8 cellular contexts compared by ENCODE assay signal in the genomic region with DNA sequence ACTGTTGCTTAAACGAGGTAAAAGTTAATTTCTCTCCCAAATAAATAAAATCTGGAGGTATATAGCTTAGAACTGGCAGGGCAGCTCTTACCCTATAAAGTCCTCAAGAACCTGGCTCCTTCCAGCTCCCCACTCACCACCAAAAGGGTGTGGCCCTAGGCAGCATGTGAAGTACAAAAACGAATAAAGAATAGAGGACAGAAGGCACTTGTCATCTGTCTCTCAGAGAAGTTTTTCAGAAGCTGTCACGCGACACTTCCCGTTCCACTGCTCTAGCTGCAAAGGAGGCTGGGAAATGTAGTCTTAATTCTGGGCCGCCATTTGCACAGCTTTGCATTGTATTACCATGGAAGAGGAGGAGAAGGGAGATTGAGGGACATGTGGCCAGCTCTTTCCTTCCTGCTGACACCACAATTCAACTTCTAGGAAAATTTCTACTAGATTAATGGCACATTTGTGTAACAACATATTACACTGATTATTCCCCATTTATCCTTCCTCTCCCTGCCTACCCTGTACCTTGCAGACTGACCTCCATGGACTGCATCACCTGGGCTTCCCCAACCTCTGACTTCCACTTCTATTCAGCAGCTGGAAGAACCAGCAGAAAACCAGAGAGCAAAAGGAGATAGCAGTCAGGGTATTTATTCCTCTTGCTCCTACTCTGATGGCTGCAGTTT.
A peak's percentile ranks its signal among the peaks of the same experiment; 100 is the strongest.
DNase-seq lines count a peak whose midpoint lies in the region; ATAC-seq and TF ChIP-seq lines count a peak whose summit lies in the region.

No MANE protein-coding gene starts in this region.

- POLR2A ChIA-PET in HEK293 (lab: Yijun Ruan, JAX): interaction anchor here (0.7 to 0.8 kb wide), 3 partner anchors 14 to 80 kb away, joined by 3 read pairs; no protein-coding TSS in a partner anchor

- H3K9me3 ChIP-seq in HEK293 (ENCODE audit: control insufficient read depth, insufficient read depth, low read depth, low read length) (no peaks in the 10 kb centered on the region), MG63 (no peaks in the 10 kb centered on the region), left ventricle myocardium inferior (replicated peaks) (no peaks in the 10 kb centered on the region), sigmoid colon (no peaks in the 10 kb centered on the region)

- no peak for TF ChIP-seq POLR2A in sigmoid colon (IDR thresholded peaks at IDR 0.05)

- 2 to 7% methylated on average over 6 of the region's 6 CpGs for WGBS in sigmoid colon, 2 donors

- H3K27me3 ChIP-seq in MG63 (no peaks in the 10 kb centered on the region), left ventricle myocardium inferior (ENCODE audit: low read depth) (no peaks in the 10 kb centered on the region), sigmoid colon (no peaks in the 10 kb centered on the region)

- H3K9me3 Mint-ChIP-seq in activated naive CD8-positive, alpha-beta T cell (ENCODE audit: low read depth): no peaks in the 10 kb centered on the region

- H3K4me1 ChIP-seq in HEK293 (ENCODE audit: control insufficient read depth, insufficient read depth, low read length): no peaks in the 10 kb centered on the region
- peaks cover 11% of the 10 kb centered on the region for H3K4me1 ChIP-seq in left ventricle myocardium inferior
- H3K4me1 ChIP-seq in sigmoid colon: no peaks in the 10 kb centered on the region

- H3K4me3 Mint-ChIP-seq in activated naive CD8-positive, alpha-beta T cell: peak overlapping the region; percentile 53

- H3K36me3 ChIP-seq in HEK293 (ENCODE audit: control insufficient read depth in 2 of 2, insufficient read depth in 1 of 2, low read length in 2 of 2) (no peaks in the 10 kb centered on the region), MG63 (no peaks in the 10 kb centered on the region), left ventricle myocardium inferior (no peaks in the 10 kb centered on the region), sigmoid colon (no peaks in the 10 kb centered on the region)

- intact Hi-C loops in left ventricle myocardium inferior (cut with micrococcal nuclease) (no loop called here), sigmoid colon (cut with DNase I) (no loop called here)

- peak overlapping the region; percentile 38 for H3K27ac Mint-ChIP-seq in activated naive CD8-positive, alpha-beta T cell

- no peak for TF ChIP-seq EP300 in sigmoid colon (IDR thresholded peaks at IDR 0.05)

- H3K4me1 Mint-ChIP-seq in activated naive CD8-positive, alpha-beta T cell (ENCODE audit: low read depth): peaks cover 4% of the 10 kb centered on the region

- no peaks in the 10 kb centered on the region for H3K27me3 Mint-ChIP-seq in activated naive CD8-positive, alpha-beta T cell

- CTCF ChIA-PET in HEK293 (lab: Yijun Ruan, JAX): interaction anchor here (2.1 kb wide), 1 partner anchor 56 kb away, joined by 5 read pairs; no protein-coding TSS in a partner anchor

- H3K27ac ChIP-seq in HEK293 (ENCODE audit: extremely low read depth, low read depth, low read length) (no peak overlapping the region), left ventricle myocardium inferior (replicated peaks) (peak overlapping the region; percentile 60), sigmoid colon (peak overlapping the region in 1 of 4 donors; percentile 30)

- DNase-seq in GF-D8 (lab: John Stamatoyannopoulos, UW): peak; percentile 16
- DNase-seq in MG63: peak; percentile 26
- DNase-seq in left ventricle myocardium inferior: peak; percentile 39
- DNase-seq in sigmoid colon: peak; percentile 68
- no peak for DNase-seq in cerebellar nuclear complex (lab: John Stamatoyannopoulos, UW)

- TF ChIP-seq CTCF in HEK293 (tag by site-specific recombination; IDR thresholded peaks at IDR 0.05): no peak
- no peak for TF ChIP-seq CTCF in left ventricle myocardium inferior (IDR thresholded peaks at IDR 0.05; ENCODE audit: borderline replicate concordance)
- no peak for TF ChIP-seq CTCF in sigmoid colon (IDR thresholded peaks at IDR 0.05)

- no peaks in the 10 kb centered on the region for H3K36me3 Mint-ChIP-seq in activated naive CD8-positive, alpha-beta T cell

- ATAC-seq in SK-N-SH treated with all-trans-retinoic acid at 6 μM for 48 hours: peak; percentile 100

- no peak overlapping the region for H3K4me3 ChIP-seq in HEK293 (ENCODE audit: low read depth, low read length)
- no peak overlapping the region for H3K4me3 ChIP-seq in MG63
- H3K4me3 ChIP-seq in left ventricle myocardium inferior: peak overlapping the region; percentile 65
- peak overlapping the region in 3 of 4 donors; percentile 10 to 39 (median 28) for H3K4me3 ChIP-seq in sigmoid colon

TF ChIP-seq in HEK293, 187 proteins besides CTCF, POLR2A, EP300 and RAD21 (continues in another document):
- peak; percentile 34; the same call in 1 of the 2 replicates for TF ChIP-seq ZBTB17 (tag by site-specific recombination; IDR thresholded peaks at IDR 0.05)
- TF ChIP-seq, protein P1, sequence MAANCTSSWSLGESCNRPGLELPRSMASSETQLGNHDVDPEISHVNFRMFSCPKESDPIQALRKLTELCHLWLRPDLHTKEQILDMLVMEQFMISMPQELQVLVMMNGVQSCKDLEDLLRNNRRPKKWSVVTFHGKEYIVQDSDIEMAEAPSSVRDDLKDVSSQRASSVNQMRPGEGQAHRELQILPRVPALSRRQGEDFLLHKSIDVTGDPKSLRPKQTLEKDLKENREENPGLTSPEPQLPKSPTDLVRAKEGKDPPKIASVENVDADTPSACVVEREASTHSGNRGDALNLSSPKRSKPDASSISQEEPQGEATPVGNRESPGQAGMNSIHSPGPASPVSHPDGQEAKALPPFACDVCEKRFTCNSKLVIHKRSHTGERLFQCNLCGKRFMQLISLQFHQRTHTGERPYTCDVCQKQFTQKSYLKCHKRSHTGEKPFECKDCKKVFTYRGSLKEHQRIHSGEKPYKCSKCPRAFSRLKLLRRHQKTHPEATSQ (tag by site-specific recombination; IDR thresholded peaks at IDR 0.05): no peak
- TF ChIP-seq, protein P2, sequence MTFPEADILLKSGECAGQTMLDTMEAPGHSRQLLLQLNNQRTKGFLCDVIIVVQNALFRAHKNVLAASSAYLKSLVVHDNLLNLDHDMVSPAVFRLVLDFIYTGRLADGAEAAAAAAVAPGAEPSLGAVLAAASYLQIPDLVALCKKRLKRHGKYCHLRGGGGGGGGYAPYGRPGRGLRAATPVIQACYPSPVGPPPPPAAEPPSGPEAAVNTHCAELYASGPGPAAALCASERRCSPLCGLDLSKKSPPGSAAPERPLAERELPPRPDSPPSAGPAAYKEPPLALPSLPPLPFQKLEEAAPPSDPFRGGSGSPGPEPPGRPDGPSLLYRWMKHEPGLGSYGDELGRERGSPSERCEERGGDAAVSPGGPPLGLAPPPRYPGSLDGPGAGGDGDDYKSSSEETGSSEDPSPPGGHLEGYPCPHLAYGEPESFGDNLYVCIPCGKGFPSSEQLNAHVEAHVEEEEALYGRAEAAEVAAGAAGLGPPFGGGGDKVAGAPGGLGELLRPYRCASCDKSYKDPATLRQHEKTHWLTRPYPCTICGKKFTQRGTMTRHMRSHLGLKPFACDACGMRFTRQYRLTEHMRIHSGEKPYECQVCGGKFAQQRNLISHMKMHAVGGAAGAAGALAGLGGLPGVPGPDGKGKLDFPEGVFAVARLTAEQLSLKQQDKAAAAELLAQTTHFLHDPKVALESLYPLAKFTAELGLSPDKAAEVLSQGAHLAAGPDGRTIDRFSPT (tag by site-specific recombination; IDR thresholded peaks at IDR 0.05): no peak

TF ChIP-seq in SK-N-SH treated with all-trans-retinoic acid at 6 μM for 48 hours, 23 proteins besides CTCF, POLR2A, EP300 and RAD21:
- no peak for TF ChIP-seq TOX (CRISPR knock-in tag; IDR thresholded peaks at IDR 0.05; ENCODE audit: borderline replicate concordance)
- TF ChIP-seq, protein P3, sequence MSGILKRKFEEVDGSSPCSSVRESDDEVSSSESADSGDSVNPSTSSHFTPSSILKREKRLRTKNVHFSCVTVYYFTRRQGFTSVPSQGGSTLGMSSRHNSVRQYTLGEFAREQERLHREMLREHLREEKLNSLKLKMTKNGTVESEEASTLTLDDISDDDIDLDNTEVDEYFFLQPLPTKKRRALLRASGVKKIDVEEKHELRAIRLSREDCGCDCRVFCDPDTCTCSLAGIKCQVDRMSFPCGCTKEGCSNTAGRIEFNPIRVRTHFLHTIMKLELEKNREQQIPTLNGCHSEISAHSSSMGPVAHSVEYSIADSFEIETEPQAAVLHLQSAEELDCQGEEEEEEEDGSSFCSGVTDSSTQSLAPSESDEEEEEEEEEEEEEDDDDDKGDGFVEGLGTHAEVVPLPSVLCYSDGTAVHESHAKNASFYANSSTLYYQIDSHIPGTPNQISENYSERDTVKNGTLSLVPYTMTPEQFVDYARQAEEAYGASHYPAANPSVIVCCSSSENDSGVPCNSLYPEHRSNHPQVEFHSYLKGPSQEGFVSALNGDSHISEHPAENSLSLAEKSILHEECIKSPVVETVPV (CRISPR knock-in tag; IDR thresholded peaks at IDR 0.05): no peak

Comparison
In these comparisons a context has a peak if more than half of its experiments do, and no peak if none do; other contexts are left out.
1. DNase-seq: peak in GF-D8 (single experiment), MG63 (single experiment), left ventricle myocardium inferior (single experiment) and sigmoid colon (single experiment); none in cerebellar nuclear complex (0 of 2).
2. H3K4me3 ChIP-seq: peak in left ventricle myocardium inferior (single experiment) and sigmoid colon (3 of 4); none in HEK293 (single experiment) and MG63 (single experiment).